8 cellular contexts compared by ENCODE assay signal in genomic region chr12:69359531-69360347, GRCh38. TPM values are rescaled to one million over a fixed set of nuclear protein-coding genes. Genes with fewer than 3 reads are reported as not detected.
A peak's percentile ranks its signal among the peaks of the same experiment; 100 is the strongest.
DNase-seq lines count a peak whose midpoint lies in the region; ATAC-seq and TF ChIP-seq lines count a peak whose summit lies in the region.

Gene YEATS4 (plus strand): TSS chr12:69359743. CDS start chr12:69359973, 230 bp downstream.

- no peaks in the 10 kb centered on the region for H3K36me3 ChIP-seq in brain microvascular endothelial cell (replicated peaks)
- no peaks in the 10 kb centered on the region for H3K36me3 ChIP-seq in iPS-15b (ENCODE audit: control insufficient read depth, insufficient read depth, low read length)
- H3K36me3 ChIP-seq in skeletal muscle satellite cell (ENCODE audit: insufficient read depth, low read length): no peaks in the 10 kb centered on the region

- peak within 1 kb of the TSS; percentile 99 for H3K27ac ChIP-seq in 22Rv1
- H3K27ac ChIP-seq in brain microvascular endothelial cell: peak within 1 kb of the TSS; percentile 75

- ATAC-seq in GM18520 (IDR thresholded peaks at IDR 0.05; ENCODE audit: unreplicated experiment): peak; percentile 68
- ATAC-seq in HG03064 (IDR thresholded peaks at IDR 0.05; ENCODE audit: low read depth, unreplicated experiment): peak; percentile 79

- H3K4me3 ChIP-seq in brain microvascular endothelial cell (ENCODE audit: low read depth, low read length) (peak within 1 kb of the TSS; percentile 86), iPS-15b (ENCODE audit: low read depth, low read length) (peak within 1 kb of the TSS; percentile 96), skeletal muscle satellite cell (ENCODE audit: low read length) (peak within 1 kb of the TSS; percentile 87)

- TF ChIP-seq CTCF in 22Rv1 (IDR thresholded peaks at IDR 0.05): no peak
- no peak for TF ChIP-seq CTCF in brain microvascular endothelial cell (IDR thresholded peaks at IDR 0.05; ENCODE audit: low read depth, low read length, missing control alignments)

- H3K27me3 ChIP-seq in brain microvascular endothelial cell (replicated peaks): no peaks in the 10 kb centered on the region
- no peaks in the 10 kb centered on the region for H3K27me3 ChIP-seq in iPS-15b (ENCODE audit: control insufficient read depth, insufficient read depth, low read length)
- no peaks in the 10 kb centered on the region for H3K27me3 ChIP-seq in skeletal muscle satellite cell (ENCODE audit: control insufficient read depth, insufficient read depth, low read length)

- H3K9me3 ChIP-seq in iPS-15b (ENCODE audit: control insufficient read depth, insufficient read depth, low read length) (no peaks in the 10 kb centered on the region), skeletal muscle satellite cell (replicated peaks; ENCODE audit: low read length) (no peaks in the 10 kb centered on the region)

- H3K9ac ChIP-seq in iPS-15b (ENCODE audit: low read depth, low read length): peak within 1 kb of the TSS; percentile 89
- H3K9ac ChIP-seq in skeletal muscle satellite cell (ENCODE audit: low read depth, low read length): peak within 1 kb of the TSS; percentile 94

- DNase-seq in NCI-H2107 treated with DMSO at 0.1 percent for 48 hours (lab: John Stamatoyannopoulos, UW; ENCODE audit: unreplicated experiment) (peak; percentile 96), UCSD-AML1 (lab: John Stamatoyannopoulos, UW; ENCODE audit: unreplicated experiment) (peak; percentile 87), brain microvascular endothelial cell (peak; percentile 84)

- H3K4me1 ChIP-seq in iPS-15b (ENCODE audit: control insufficient read depth, insufficient read depth, low read length) (no peaks in the 10 kb centered on the region), skeletal muscle satellite cell (ENCODE audit: control insufficient read depth, insufficient read depth, low read length) (peaks cover 14% of the 10 kb centered on the region)

- H3K4me2 ChIP-seq in skeletal muscle satellite cell (ENCODE audit: low read length): peak within 1 kb of the TSS; percentile 87

- in situ Hi-C loops in brain microvascular endothelial cell (cut with HindIII; ENCODE audit: low pct_ligation_motif_present, low sequenced_read_pairs): no loop called here

RNA-seq across cellular contexts. Expression of gene YEATS4, which starts in this region (rescaled TPM):
- total RNA-seq in skeletal muscle satellite cell (2012; rRNA removed): 20.5 and 24.6 TPM in 2 replicates

Comparison
In these comparisons a context has a peak if more than half of its experiments do, and no peak if none do; other contexts are left out.
1. Peak in every context shown above with its lines: DNase-seq, ATAC-seq, H3K4me3 ChIP-seq and H3K27ac ChIP-seq.